ENCODE assay signal across 8 cellular contexts in the genomic region with DNA sequence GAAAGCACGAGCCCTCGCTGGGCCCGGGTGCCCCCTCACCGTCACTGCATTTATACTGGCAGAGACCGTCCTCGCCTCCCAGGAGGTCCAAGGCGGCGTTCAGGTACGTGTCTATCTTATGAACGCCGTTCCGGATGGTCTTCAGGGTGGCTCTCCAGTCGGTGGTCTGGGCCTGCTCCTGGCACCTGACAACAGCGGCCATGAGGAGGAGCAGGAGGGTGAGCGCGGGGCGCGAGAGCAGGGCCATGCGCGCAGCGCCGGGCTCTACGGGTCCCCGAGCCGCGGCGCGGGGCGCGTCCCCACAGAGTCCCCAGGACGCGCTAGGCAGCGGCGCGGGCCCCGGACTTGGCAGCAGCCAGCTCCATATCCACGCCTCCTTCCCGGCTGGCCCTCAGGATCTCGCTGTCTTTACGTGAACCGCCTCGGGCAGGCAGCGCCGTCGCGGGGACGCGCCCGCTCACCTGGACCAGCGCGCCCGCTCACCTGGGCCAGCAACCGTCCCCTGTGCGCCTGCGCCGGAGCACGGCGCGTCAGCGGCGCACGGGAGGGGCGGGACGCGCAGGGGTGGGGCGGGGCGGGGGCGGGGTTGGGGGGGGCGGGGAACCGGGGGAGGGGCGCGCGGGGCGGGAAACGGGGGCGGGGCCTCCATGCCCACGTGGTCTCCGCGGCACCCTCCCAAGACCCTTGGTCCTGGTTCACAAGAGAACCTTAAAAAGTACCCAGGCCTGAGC. TPM values are rescaled to one million over a fixed set of nuclear protein-coding genes. Genes with fewer than 3 reads are reported as not detected.
A peak's percentile ranks its signal among the peaks of the same experiment; 100 is the strongest.
DNase-seq lines count a peak whose midpoint lies in the region; ATAC-seq and TF ChIP-seq lines count a peak whose summit lies in the region.

PLA2G12A (minus strand) TSS at position 508 of the 731 bp plus-strand sequence; CDS start at position 247, 261 bp downstream.

- H3K9me3 ChIP-seq in SJCRH30 (replicated peaks) (no peaks in the 10 kb centered on the region), osteoblast (ENCODE audit: low read depth, low read length) (no peaks in the 10 kb centered on the region), thoracic aorta (no peaks in the 10 kb centered on the region)

- DNase-seq in G401 (ENCODE audit: low spot score) (peak; percentile 82), GOT3 (lab: John Stamatoyannopoulos, UW) (peak; percentile 40), Kasumi-1 (lab: John Stamatoyannopoulos, UW) (peak; percentile 52 to 62), SJCRH30 (peak; percentile 57 to 75), glomerular visceral epithelial cell (ENCODE audit: extremely low spot score) (peak; percentile 82), osteoblast (ENCODE audit: insufficient read length, low spot score, missing footprints) (peak; percentile 98), thoracic aorta (ENCODE audit: low spot score) (no peak)
- peak; percentile 66 for DNase-seq in activated naive CD4-positive, alpha-beta T cell treated with anti-CD3 and anti-CD28 coated beads for 36 hours

- peak; percentile 84 for ATAC-seq in thoracic aorta (ENCODE audit: insufficient number of reproducible peaks, low FRiP score, low read depth)

- peaks cover 15% of the 10 kb centered on the region for H3K4me1 Mint-ChIP-seq in activated naive CD4-positive, alpha-beta T cell treated with anti-CD3 and anti-CD28 coated beads for 36 hours (ENCODE audit: low read depth)

- H3K36me3 ChIP-seq in SJCRH30 (no peaks in the 10 kb centered on the region), osteoblast (ENCODE audit: insufficient read depth, low read length) (no peaks in the 10 kb centered on the region), thoracic aorta (no peaks in the 10 kb centered on the region)

- peak within 1 kb of the TSS; percentile 63 for H3K27ac ChIP-seq in SJCRH30
- peak within 1 kb of the TSS; percentile 67 for H3K27ac ChIP-seq in osteoblast (ENCODE audit: low read depth, low read length)
- H3K27ac ChIP-seq in thoracic aorta = peak within 1 kb of the TSS; percentile 78 to 80

- H3K27me3 ChIP-seq in SJCRH30 (no peaks in the 10 kb centered on the region), osteoblast (ENCODE audit: insufficient read depth, low read length) (no peaks in the 10 kb centered on the region), thoracic aorta (replicated peaks; ENCODE audit: insufficient read depth) (no peaks in the 10 kb centered on the region)

- intact Hi-C loops in activated naive CD4-positive, alpha-beta T cell treated with anti-CD3 and anti-CD28 coated beads for 36 hours (cut with micrococcal nuclease) = loop anchor here (1.0 kb wide), 5 partner anchors 26 to 302 kb away; partner anchors contain the start of genes CASP6, GAR1, MCUB and SEC24B

- TF ChIP-seq CTCF in osteoblast (IDR thresholded peaks at IDR 0.05; ENCODE audit: extremely low read depth, low read depth, low read length) = no peak
- TF ChIP-seq CTCF in thoracic aorta (IDR thresholded peaks at IDR 0.05) = no peak

- peaks cover 12% of the 10 kb centered on the region for H3K79me2 ChIP-seq in osteoblast (ENCODE audit: insufficient read depth, low read length)

- H3K27ac Mint-ChIP-seq in activated naive CD4-positive, alpha-beta T cell treated with anti-CD3 and anti-CD28 coated beads for 36 hours = peak within 1 kb of the TSS; percentile 39

- peaks cover 7% of the 10 kb centered on the region for H3K36me3 Mint-ChIP-seq in activated naive CD4-positive, alpha-beta T cell treated with anti-CD3 and anti-CD28 coated beads for 36 hours (ENCODE audit: low read depth)

- CTCF ChIA-PET in activated naive CD4-positive, alpha-beta T cell treated with anti-CD3 and anti-CD28 coated beads for 36 hours (lab: Charles Lee) = interaction anchor here (0.7 to 1.8 kb wide), 3 partner anchors 26 to 74 kb away, joined by 3 to 6 read pairs (median 3); partner anchors contain the start of gene CASP6

- peak within 1 kb of the TSS; percentile 95 for H2AFZ ChIP-seq in osteoblast (ENCODE audit: low read length)

- H3K9me3 Mint-ChIP-seq in activated naive CD4-positive, alpha-beta T cell treated with anti-CD3 and anti-CD28 coated beads for 36 hours = no peaks in the 10 kb centered on the region

- peak within 1 kb of the TSS; percentile 98 for H3K4me2 ChIP-seq in osteoblast (ENCODE audit: insufficient read depth, low read length)

- peak within 1 kb of the TSS; percentile 87 for H3K4me3 Mint-ChIP-seq in activated naive CD4-positive, alpha-beta T cell treated with anti-CD3 and anti-CD28 coated beads for 36 hours

- peak within 1 kb of the TSS; percentile 98 for H3K4me3 ChIP-seq in SJCRH30
- H3K4me3 ChIP-seq in osteoblast (ENCODE audit: insufficient read depth, low read length) = peak within 1 kb of the TSS; percentile 78
- H3K4me3 ChIP-seq in thoracic aorta = peak within 1 kb of the TSS; percentile 94

- H3K27me3 Mint-ChIP-seq in activated naive CD4-positive, alpha-beta T cell treated with anti-CD3 and anti-CD28 coated beads for 36 hours (ENCODE audit: low read depth) = no peaks in the 10 kb centered on the region

- 0 out of 2 replicates have a peak, but pooled peaks cover 7% of the 10 kb centered on the region for H3K4me1 ChIP-seq in SJCRH30
- H3K4me1 ChIP-seq in osteoblast (ENCODE audit: insufficient read depth, low read length) = peaks cover 16% of the 10 kb centered on the region
- H3K4me1 ChIP-seq in thoracic aorta (ENCODE audit: control insufficient read depth in 1 of 2, low read depth in 2 of 2) = peaks cover 2 to 21% of the 10 kb centered on the region in 2 donors

- peaks cover 9% of the 10 kb centered on the region for H4K20me1 ChIP-seq in osteoblast (ENCODE audit: insufficient read depth, low read length)

- in situ Hi-C loops in G401 (cut with HindIII; ENCODE audit: low sequenced_read_pairs) = no loop called here

RNA-seq across cellular contexts. Expression of gene PLA2G12A, which starts in this region (rescaled TPM):
- 13.8 and 23.5 TPM in 2 replicates for total RNA-seq in G401 (2014; rRNA removed; shearing (Covaris generic))
- total RNA-seq in SJCRH30 (2014; rRNA removed; shearing (Covaris generic)) = 20.5 and 22.6 TPM in 2 replicates
- total RNA-seq in activated naive CD4-positive, alpha-beta T cell treated with anti-CD3 and anti-CD28 coated beads for 36 hours = 10 to 100 TPM; 22.8 to 24.3 TPM
- total RNA-seq in osteoblast (16.3 and 17.1 TPM in 2 replicates), thoracic aorta (100 to 1,000 TPM in 1 of 2 donors, 10 to 100 TPM in 1; 20.3 to 635 TPM)
